ENCODE assay signal across 10 cellular contexts in genomic region chr3:43390255-43390588, GRCh38.
A peak's percentile ranks its signal among the peaks of the same experiment; 100 is the strongest.
DNase-seq lines count a peak whose midpoint lies in the region; ATAC-seq, FAIRE-seq and TF ChIP-seq lines count a peak whose summit lies in the region.
"Had no signal": no experiment of that assay in that cellular context is flagged by ENCODE, and none has a peak within 500 bp of the region (broad histone marks: within the 10 kb centered on the region; RNA-seq: fewer than 3 reads in every experiment).

No MANE protein-coding gene starts in this region.

- peaks cover 0 to 3% (median 0%) of the 10 kb centered on the region in 7 donors for H3K9me3 Mint-ChIP-seq in CD4-positive, CD25-positive, alpha-beta regulatory T cell
- peaks cover 3% of the 10 kb centered on the region for H3K9me3 Mint-ChIP-seq in nephron

- no peak for TF ChIP-seq POLR2A in endothelial cell of umbilical vein (IDR thresholded peaks at IDR 0.05; ENCODE audit: low read depth, low read length)

- H4K20me1 ChIP-seq in endothelial cell of umbilical vein (replicated peaks; ENCODE audit: control insufficient read depth, extremely low read depth, insufficient read depth, low read length) (no peaks in the 10 kb centered on the region), hepatocyte (ENCODE audit: insufficient read depth, poor library complexity, severe bottlenecking) (no peaks in the 10 kb centered on the region)

- TSS peak; percentile 89 for BruUV-seq in endothelial cell of umbilical vein (replicated peaks; lab: Mats Ljungman, UMichigan)

- CTCF ChIA-PET in RWPE1 (lab: Yijun Ruan, JAX): no interaction called here
- CTCF ChIA-PET in endothelial cell of umbilical vein (lab: Charles Lee): interaction anchor here (1.3 to 3.4 kb wide), 11 partner anchors 9 to 809 kb away, joined by 4 to 56 read pairs (median 7); no protein-coding TSS in a partner anchor

- H3K36me3 Mint-ChIP-seq in CD4-positive, CD25-positive, alpha-beta regulatory T cell: no peaks in the 10 kb centered on the region
- H3K36me3 Mint-ChIP-seq in nephron (ENCODE audit: low read depth): peaks cover 2% of the 10 kb centered on the region

- no peaks in the 10 kb centered on the region for H3K27me3 ChIP-seq in CD4-positive, CD25-positive, alpha-beta regulatory T cell (ENCODE audit: control insufficient read depth, insufficient read depth, low read length)
- H3K27me3 ChIP-seq in endothelial cell of umbilical vein (ENCODE audit: control insufficient read depth in 2 of 2, insufficient read depth in 2 of 2, low read length in 2 of 2): no peaks in the 10 kb centered on the region
- no peaks in the 10 kb centered on the region for H3K27me3 ChIP-seq in hepatocyte

- peak overlapping the region; percentile 64 for H3K27ac ChIP-seq in CD4-positive, CD25-positive, alpha-beta regulatory T cell (ENCODE audit: insufficient read depth, low read length, poor library complexity, severe bottlenecking)
- H3K27ac ChIP-seq in RWPE1: peak overlapping the region; percentile 55
- H3K27ac ChIP-seq in endothelial cell of umbilical vein (ENCODE audit: insufficient read depth, low read depth, low read length): peak overlapping the region; percentile 97
- H3K27ac ChIP-seq in hepatocyte: no peak overlapping the region

- H3K79me2 ChIP-seq in endothelial cell of umbilical vein (ENCODE audit: control insufficient read depth, insufficient read depth, low read length): peaks cover 13% of the 10 kb centered on the region
- no peaks in the 10 kb centered on the region for H3K79me2 ChIP-seq in hepatocyte

- H3K9me2 ChIP-seq in hepatocyte (replicated peaks; ENCODE audit: insufficient read depth): no peaks in the 10 kb centered on the region

- peak overlapping the region; percentile 67 for H3K4me3 ChIP-seq in CD4-positive, CD25-positive, alpha-beta regulatory T cell (ENCODE audit: low read depth, low read length)
- H3K4me3 ChIP-seq in endothelial cell of umbilical vein (replicated peaks in 1 of 3; ENCODE audit: insufficient read depth in 1 of 3, low read depth in 1 of 3, low read length in 3 of 3) (no peak overlapping the region), hepatocyte (no peak overlapping the region)

- peaks cover 31% of the 10 kb centered on the region for H3K4me1 ChIP-seq in CD4-positive, CD25-positive, alpha-beta regulatory T cell (ENCODE audit: control insufficient read depth, insufficient read depth, low read length, poor library complexity, severe bottlenecking)
- H3K4me1 ChIP-seq in endothelial cell of umbilical vein (ENCODE audit: control insufficient read depth, extremely low read depth, insufficient read depth, low read length): peaks cover 74% of the 10 kb centered on the region
- H3K4me1 ChIP-seq in hepatocyte (ENCODE audit: insufficient read depth): no peaks in the 10 kb centered on the region

- peak overlapping the region; percentile 93 to 98 (median 95) for H3K27ac Mint-ChIP-seq in CD4-positive, CD25-positive, alpha-beta regulatory T cell
- peak overlapping the region in 2 of 3 experiments; percentile 47 to 53 for H3K27ac Mint-ChIP-seq in nephron

- no peak for FAIRE-seq in endothelial cell of umbilical vein (lab: Jason Lieb, UNC)

- peak overlapping the region; percentile 26 for H3K4me2 ChIP-seq in endothelial cell of umbilical vein (ENCODE audit: insufficient read depth, low read length)
- H3K4me2 ChIP-seq in hepatocyte: no peak overlapping the region

- dilution Hi-C loops in endothelial cell of umbilical vein (cut with MboI; ENCODE audit: extremely low pct_ligation_motif_present, low sequenced_read_pairs): loop anchor here (25.0 kb wide), 1 partner anchor 203 kb away; no protein-coding TSS in a partner anchor

- peak overlapping the region in 2 of 4 donors; percentile 73 to 83 for H3K4me3 Mint-ChIP-seq in CD4-positive, CD25-positive, alpha-beta regulatory T cell
- H3K4me3 Mint-ChIP-seq in nephron: no peak overlapping the region

- H3K4me1 Mint-ChIP-seq in CD4-positive, CD25-positive, alpha-beta regulatory T cell: peaks cover 28 to 68% (median 45%) of the 10 kb centered on the region in 4 donors
- peaks cover 48% of the 10 kb centered on the region for H3K4me1 Mint-ChIP-seq in nephron

- no peaks in the 10 kb centered on the region for H3K27me3 Mint-ChIP-seq in CD4-positive, CD25-positive, alpha-beta regulatory T cell
- no peaks in the 10 kb centered on the region for H3K27me3 Mint-ChIP-seq in nephron (ENCODE audit: low read depth)

- WGBS in hepatocyte (ENCODE audit: low lambda C conversion rate, missing lambda C conversion rate): 95% methylated on average over 1 of the region's 1 CpG

- H3K36me3 ChIP-seq in CD4-positive, CD25-positive, alpha-beta regulatory T cell (ENCODE audit: control insufficient read depth, insufficient read depth, low read length): no peaks in the 10 kb centered on the region
- no peaks in the 10 kb centered on the region for H3K36me3 ChIP-seq in endothelial cell of umbilical vein (ENCODE audit: control insufficient read depth in 2 of 2, extremely low read depth in 1 of 2, insufficient read depth in 2 of 2, low read length in 2 of 2)
- H3K36me3 ChIP-seq in hepatocyte (replicated peaks; ENCODE audit: insufficient read depth, low read depth): no peaks in the 10 kb centered on the region

- DNase-seq in CD4-positive, CD25-positive, alpha-beta regulatory T cell: no peak
- no peak for DNase-seq in RWPE1 (ENCODE audit: low spot score)
- DNase-seq in endothelial cell of umbilical vein (ENCODE audit: low read depth, low spot score): no peak
- DNase-seq in NCI-H226: no peak
- no peak for DNase-seq in hepatocyte (ENCODE audit: low spot score)
- DNase-seq: Calu3, NCI-H2171 treated with DMSO at 0.1 percent for 48 hours had no signal

- TF ChIP-seq CTCF in RWPE1 (conservative IDR thresholded peaks at IDR 0.05; ENCODE audit: low read depth) (no peak), endothelial cell of umbilical vein (IDR thresholded peaks at IDR 0.05; ENCODE audit: extremely low read depth in 1 of 2, insufficient read depth in 1 of 2, low read depth in 1 of 2, low read length in 2 of 2) (no peak), nephron (IDR thresholded peaks at IDR 0.05; ENCODE audit: unreplicated experiment in 3 of 3) (no peak), hepatocyte (IDR thresholded peaks at IDR 0.05; ENCODE audit: poor library complexity) (no peak)

- H3K9me3 ChIP-seq in CD4-positive, CD25-positive, alpha-beta regulatory T cell (ENCODE audit: control insufficient read depth in 2 of 2, low read length in 2 of 2): no peaks in the 10 kb centered on the region
- no peaks in the 10 kb centered on the region for H3K9me3 ChIP-seq in endothelial cell of umbilical vein (replicated peaks; ENCODE audit: control insufficient read depth, insufficient read depth, low read length)
- no peaks in the 10 kb centered on the region for H3K9me3 ChIP-seq in hepatocyte (ENCODE audit: low read depth)

- H2AFZ ChIP-seq in endothelial cell of umbilical vein (ENCODE audit: low read depth, low read length): no peak overlapping the region
- no peak overlapping the region for H2AFZ ChIP-seq in hepatocyte

- intact Hi-C loops in endothelial cell of umbilical vein (cut with micrococcal nuclease): loop anchor here (5.0 to 10.0 kb wide), 2 partner anchors 235 to 302 kb away; partner anchors contain the start of genes ABHD5 and ANO10

- H3K9ac ChIP-seq in endothelial cell of umbilical vein (replicated peaks; ENCODE audit: extremely low read depth, insufficient read depth, low read length): peak overlapping the region; percentile 74

- POLR2A ChIA-PET in RWPE1 (lab: Yijun Ruan, JAX; ENCODE audit: low non-redundant PET): no interaction called here
- POLR2A ChIA-PET in endothelial cell of umbilical vein (lab: Charles Lee): interaction anchor here (1.4 to 1.7 kb wide), 2 partner anchors 100 to 228 kb away, joined by 4 to 8 read pairs; no protein-coding TSS in a partner anchor

- no peak for ATAC-seq in CD4-positive, CD25-positive, alpha-beta regulatory T cell (ENCODE audit: low read depth in 2 of 2)
- ATAC-seq in HG03342 (IDR thresholded peaks at IDR 0.05; ENCODE audit: unreplicated experiment): no peak
- ATAC-seq in GM21367 (IDR thresholded peaks at IDR 0.05; ENCODE audit: unreplicated experiment): no peak

- no peaks in the 10 kb centered on the region for H3K9me1 ChIP-seq in endothelial cell of umbilical vein (replicated peaks; ENCODE audit: control insufficient read depth, extremely low read depth, insufficient read depth, low read length)

TF ChIP-seq in endothelial cell of umbilical vein, 7 proteins besides CTCF, POLR2A, EP300 and RAD21:
- no peak for TF ChIP-seq GATA2 (IDR thresholded peaks at IDR 0.05; ENCODE audit: insufficient read depth, insufficient read length, low read depth, low read length)
- TF ChIP-seq MAX (IDR thresholded peaks at IDR 0.05; ENCODE audit: insufficient read depth, insufficient read length): no peak
- no peak for TF ChIP-seq MYC (IDR thresholded peaks at IDR 0.05; ENCODE audit: low read depth, low read length)
- no peak for TF ChIP-seq FOS (IDR thresholded peaks at IDR 0.05; ENCODE audit: borderline replicate concordance, insufficient read depth, low read length)
- no peak for TF ChIP-seq POLR2AphosphoS5 (IDR thresholded peaks at IDR 0.05; ENCODE audit: insufficient read depth, low read depth, low read length)
- TF ChIP-seq JUN (IDR thresholded peaks at IDR 0.05; ENCODE audit: borderline replicate concordance, insufficient read depth, insufficient read length, low read depth): no peak
- TF ChIP-seq EZH2 (IDR thresholded peaks at IDR 0.05; ENCODE audit: borderline replicate concordance, low read depth, low read length, severe bottlenecking): no peak
TF ChIP-seq in endothelial cell of umbilical vein: peak in this region for 0.
